ENCODE assay signal across 9 cellular contexts in genomic region chr3:67113802-67114407, GRCh38.
DNase-seq lines count a peak whose midpoint lies in the region; ATAC-seq, FAIRE-seq and TF ChIP-seq lines count a peak whose summit lies in the region.
"Had no signal": no experiment of that assay in that cellular context is flagged by ENCODE, and none has a peak within 500 bp of the region (broad histone marks: within the 10 kb centered on the region; RNA-seq: fewer than 3 reads in every experiment).

No MANE protein-coding gene starts in this region.

- TF ChIP-seq POLR2A in HepG2 (IDR thresholded peaks at IDR 0.05; ENCODE audit: insufficient read depth in 1 of 2, low read depth in 2 of 2, low read length in 2 of 2), result no peak

- TF ChIP-seq RAD21 in HepG2 (CRISPR knock-in tag; IDR thresholded peaks at IDR 0.05), result peak; percentile 85

- CTCF ChIA-PET in activated CD4-positive, alpha-beta T cell treated with anti-CD3 and anti-CD28 coated beads for 36 hours (lab: Charles Lee), result interaction anchor here (0.5 to 2.0 kb wide), 41 partner anchors 9 to 1780 kb away, joined by 3 to 23 read pairs (median 4); partner anchors contain the start of gene KBTBD8
- CTCF ChIA-PET in HepG2 (lab: Yijun Ruan, JAX; ENCODE audit: low intra/inter-chr PET ratio, low total read pairs), result interaction anchor here (0.8 to 2.6 kb wide), 4 partner anchors 244 to 1786 kb away, joined by 3 to 38 read pairs (median 4); no protein-coding TSS in a partner anchor

- in situ Hi-C loops in HepG2 (cut with HindIII; ENCODE audit: extremely low pct_ligation_motif_present, low pct_unique_long_range_greater_than_20kb), result loop anchor here (5.0 to 25.0 kb wide), 4 partner anchors 243 to 1773 kb away; no protein-coding TSS in a partner anchor

- no peaks in the 10 kb centered on the region for H3K79me2 ChIP-seq in HepG2 (ENCODE audit: insufficient read depth, low read length)

- H3K27ac Mint-ChIP-seq in activated CD4-positive, alpha-beta T cell treated with anti-CD3 and anti-CD28 coated beads for 36 hours, result no peak overlapping the region

- H3K27ac ChIP-seq in colonic mucosa (no peak overlapping the region), HepG2 (ENCODE audit: extremely low read length, insufficient read depth, low read length) (no peak overlapping the region)
- H3K27ac ChIP-seq: SK-N-MC had no signal

- WGBS in HepG2 (ENCODE audit: low lambda C conversion rate), result 0% methylated on average over 5 of the region's 6 CpGs

- H3K36me3 ChIP-seq in BE2C (no peaks in the 10 kb centered on the region), colonic mucosa (no peaks in the 10 kb centered on the region), HepG2 (replicated peaks in 1 of 2; ENCODE audit: control insufficient read depth in 1 of 2, insufficient read depth in 2 of 2, low read length in 2 of 2) (no peaks in the 10 kb centered on the region)

- no peaks in the 10 kb centered on the region for H3K9me3 Mint-ChIP-seq in activated CD4-positive, alpha-beta T cell treated with anti-CD3 and anti-CD28 coated beads for 36 hours (ENCODE audit: low read depth)

- DNase-seq in BE2C (peak; percentile 87), NCI-H446 treated with DMSO at 0.1 percent for 48 hours (lab: John Stamatoyannopoulos, UW) (peak; percentile 35), colonic mucosa (peak; percentile 84), HepG2 (ENCODE audit: low spot score) (peak; percentile 75)
- DNase-seq in activated CD4-positive, alpha-beta T cell treated with anti-CD3 and anti-CD28 coated beads for 36 hours, result peak; percentile 89
- peak; percentile 48 to 71 (median 68) for DNase-seq in stimulated activated CD4-positive, alpha-beta T cell treated with anti-CD3 and anti-CD28 coated beads, TNF-alpha, amount 100 ng/mL, for 4 hours (ENCODE audit: low read depth in 3 of 3)

- H3K36me3 Mint-ChIP-seq in activated CD4-positive, alpha-beta T cell treated with anti-CD3 and anti-CD28 coated beads for 36 hours (ENCODE audit: low read depth), result no peaks in the 10 kb centered on the region

- no peaks in the 10 kb centered on the region for H3K4me1 ChIP-seq in BE2C
- no peaks in the 10 kb centered on the region for H3K4me1 ChIP-seq in colonic mucosa
- no peaks in the 10 kb centered on the region for H3K4me1 ChIP-seq in HepG2 (ENCODE audit: insufficient read depth, low read length)

- H3K9ac ChIP-seq in colonic mucosa (ENCODE audit: low read depth in 2 of 2, low read length in 2 of 2), result no peak overlapping the region
- H3K9ac ChIP-seq in HepG2 (ENCODE audit: insufficient read depth, low read depth, low read length), result no peak overlapping the region

- no peak overlapping the region for H3K4me3 ChIP-seq in BE2C (ENCODE audit: low read depth, low read length)
- no peak overlapping the region for H3K4me3 ChIP-seq in colonic mucosa
- no peak overlapping the region for H3K4me3 ChIP-seq in HepG2 (replicated peaks in 1 of 3; ENCODE audit: insufficient read depth in 1 of 3, low read depth in 2 of 3, low read length in 3 of 3)
- H3K4me3 ChIP-seq: SK-N-MC had no signal

- POLR2A ChIA-PET in activated CD4-positive, alpha-beta T cell treated with anti-CD3 and anti-CD28 coated beads for 36 hours (lab: Charles Lee), result no interaction called here
- POLR2A ChIA-PET in HepG2 (lab: Yijun Ruan, JAX), result interaction anchor here (0.6 to 0.8 kb wide), 2 partner anchors 244 to 647 kb away, joined by 3 to 4 read pairs; no protein-coding TSS in a partner anchor

- peaks cover 5% of the 10 kb centered on the region for H3K4me1 Mint-ChIP-seq in activated CD4-positive, alpha-beta T cell treated with anti-CD3 and anti-CD28 coated beads for 36 hours

- H3K4me2 ChIP-seq in HepG2 (ENCODE audit: low read depth, low read length), result no peak overlapping the region

- no peaks in the 10 kb centered on the region for H3K9me3 ChIP-seq in BE2C
- H3K9me3 ChIP-seq in colonic mucosa, result no peaks in the 10 kb centered on the region
- no peaks in the 10 kb centered on the region for H3K9me3 ChIP-seq in HepG2 (ENCODE audit: low read length)

- H3K27me3 ChIP-seq in BE2C, result no peaks in the 10 kb centered on the region
- H3K27me3 ChIP-seq in colonic mucosa, result no peaks in the 10 kb centered on the region
- H3K27me3 ChIP-seq in HepG2 (ENCODE audit: control insufficient read depth in 1 of 2, insufficient read depth in 2 of 2, low read length in 2 of 2), result no peaks in the 10 kb centered on the region

- TF ChIP-seq CTCF in BE2C (IDR thresholded peaks at IDR 0.05; ENCODE audit: low read depth, low read length), result peak; percentile 97
- TF ChIP-seq CTCF in colonic mucosa (IDR thresholded peaks at IDR 0.05), result peak; percentile 81
- peak; percentile 96 for TF ChIP-seq CTCF in HepG2 (CRISPR knock-in tag; IDR thresholded peaks at IDR 0.05)

- BruUV-seq in HepG2 (replicated peaks; lab: Mats Ljungman, UMichigan), result no TSS peak

- ATAC-seq in GM19035 (IDR thresholded peaks at IDR 0.05; ENCODE audit: unreplicated experiment) (peak; percentile 99), HG03159 (IDR thresholded peaks at IDR 0.05; ENCODE audit: unreplicated experiment) (peak; percentile 98), HepG2 (peak; percentile 96)
- peak; percentile 99 for ATAC-seq in activated CD4-positive, alpha-beta T cell treated with anti-CD3 and anti-CD28 coated beads for 36 hours

- H2AFZ ChIP-seq in HepG2 (ENCODE audit: low read length), result no peak overlapping the region

- intact Hi-C loops in activated CD4-positive, alpha-beta T cell treated with anti-CD3 and anti-CD28 coated beads for 36 hours (cut with DNase I, micrococcal nuclease), result loop anchor here (1.0 to 5.0 kb wide), 9 partner anchors 142 to 1778 kb away; no protein-coding TSS in a partner anchor
- intact Hi-C loops in colonic mucosa (cut with DNase I), result loop anchor here (5.0 to 10.0 kb wide), 3 partner anchors 169 to 1778 kb away; no protein-coding TSS in a partner anchor
- intact Hi-C loops in HepG2 (cut with micrococcal nuclease; ENCODE audit: unreplicated experiment), result loop anchor here (1.0 to 5.0 kb wide), 2 partner anchors 244 to 1763 kb away; no protein-coding TSS in a partner anchor

- H3K4me3 Mint-ChIP-seq in activated CD4-positive, alpha-beta T cell treated with anti-CD3 and anti-CD28 coated beads for 36 hours, result no peak overlapping the region

- H3K27me3 Mint-ChIP-seq in activated CD4-positive, alpha-beta T cell treated with anti-CD3 and anti-CD28 coated beads for 36 hours, result peaks cover 15% of the 10 kb centered on the region

- TF ChIP-seq EP300 in HepG2 (IDR thresholded peaks at IDR 0.05; ENCODE audit: low read depth in 2 of 2, low read length in 2 of 2) (peak in 1 of 2 experiments; percentile 23; a peak in 1 of 4 replicates), HepG2 (CRISPR knock-in tag; IDR thresholded peaks at IDR 0.05; ENCODE audit: borderline replicate concordance) (peak; percentile 49; the same call in 1 of the 2 replicates)

- peak; percentile 83 for FAIRE-seq in HepG2 (lab: Jason Lieb, UNC)

- H4K20me1 ChIP-seq in HepG2 (ENCODE audit: insufficient read depth, low read length), result no peaks in the 10 kb centered on the region

TF ChIP-seq in HepG2, 621 proteins besides CTCF, POLR2A, EP300 and RAD21 (continues in another document):
- no peak for TF ChIP-seq MBNL3 (CRISPR knock-in tag; conservative IDR thresholded peaks at IDR 0.05)
- 0 out of 2 replicates have a peak, but pooled peaks have one; percentile 38 for TF ChIP-seq SMAD1 (CRISPR knock-in tag; IDR thresholded peaks at IDR 0.05; ENCODE audit: borderline replicate concordance, low read depth)
- no peak for TF ChIP-seq CENPT (CRISPR knock-in tag; IDR thresholded peaks at IDR 0.05; ENCODE audit: low read depth)
- peak; percentile 95 for TF ChIP-seq IKZF4 (CRISPR knock-in tag; IDR thresholded peaks at IDR 0.05; ENCODE audit: borderline replicate concordance, low read depth, not compliant biosample characterization)
- TF ChIP-seq JDP2 (CRISPR knock-in tag; IDR thresholded peaks at IDR 0.05; ENCODE audit: borderline replicate concordance), result peak; percentile 64; the same call in 1 of the 2 replicates
- TF ChIP-seq BCL3 (CRISPR knock-in tag; IDR thresholded peaks at IDR 0.05), result peak; percentile 61; the same call in 1 of the 2 replicates
- TF ChIP-seq SMYD3 (CRISPR knock-in tag; IDR thresholded peaks at IDR 0.05), result peak; percentile 67; the same call in 1 of the 2 replicates
- no peak for TF ChIP-seq SP1 (IDR thresholded peaks at IDR 0.05)
- peak; percentile 60 for TF ChIP-seq SP1 (CRISPR knock-in tag; IDR thresholded peaks at IDR 0.05)
- TF ChIP-seq ZNF691 (CRISPR knock-in tag; IDR thresholded peaks at IDR 0.05; ENCODE audit: borderline replicate concordance, low read depth), result peak; percentile 91; the same call in 1 of the 2 replicates

Comparison
In these comparisons a context has a peak if more than half of its experiments do, and no peak if none do; other contexts are left out.
1. DNase-seq: peak in every context shown above with its lines; median percentile 89 in activated CD4-positive, alpha-beta T cell treated with anti-CD3 and anti-CD28 coated beads for 36 hours; 87 in BE2C; 84 in colonic mucosa; 75 in HepG2; 68 in stimulated activated CD4-positive, alpha-beta T cell treated with anti-CD3 and anti-CD28 coated beads, TNF-alpha, amount 100 ng/mL, for 4 hours; 35 in NCI-H446 treated with DMSO at 0.1 percent for 48 hours.